Comparison of ENCODE assay signal across 14 cellular contexts in genomic region chr16:71347146-71347545, GRCh38. TPM values are rescaled to one million over a fixed set of nuclear protein-coding genes. Genes with fewer than 3 reads are reported as not detected.
DNase-seq lines count a peak whose midpoint lies in the region; ATAC-seq and TF ChIP-seq lines count a peak whose summit lies in the region.
"Had no signal": no experiment of that assay in that cellular context is flagged by ENCODE, and none has a peak within 500 bp of the region (broad histone marks: within the 10 kb centered on the region; RNA-seq: fewer than 3 reads in every experiment).

No MANE protein-coding gene starts in this region.

- peak; percentile 59 to 63 for DNase-seq in SHP77 (lab: John Stamatoyannopoulos, UW)
- no peak for DNase-seq in SHP77 treated with DMSO at 0.1 percent for 48 hours (lab: John Stamatoyannopoulos, UW)
- peak; percentile 18 for DNase-seq in H7
- peak; percentile 63 for DNase-seq in NCI-H2171 (lab: John Stamatoyannopoulos, UW)
- peak; percentile 79 for DNase-seq in osteocyte (ENCODE audit: extremely low spot score, unreplicated experiment)
- DNase-seq in CD14-positive monocyte (ENCODE audit: low spot score): no peak
- DNase-seq: COR-L47, HCEC 1CT, NCI-H1105, NCI-H2081, NCI-H526 treated with DMSO at 0.1 percent for 48 hours, SIG-M5, T-helper 2 cell had no signal

- H3K36me3 ChIP-seq in H7 (replicated peaks; ENCODE audit: control insufficient read depth, insufficient read depth, low read length): no peaks in the 10 kb centered on the region

- TF ChIP-seq CTCF in osteocyte (IDR thresholded peaks at IDR 0.05): no peak
- TF ChIP-seq CTCF in CD14-positive monocyte (IDR thresholded peaks at IDR 0.05): no peak

- ATAC-seq in HG02938 (IDR thresholded peaks at IDR 0.05; ENCODE audit: unreplicated experiment): no peak

- no peaks in the 10 kb centered on the region for H3K27me3 ChIP-seq in H7 (ENCODE audit: control insufficient read depth, insufficient read depth, low read length)

- intact Hi-C loops in CD14-positive monocyte (cut with micrococcal nuclease): no loop called here

- no peak overlapping the region for H3K4me3 ChIP-seq in H7 (ENCODE audit: insufficient read depth, low read depth, low read length)

- H3K4me1 Mint-ChIP-seq in osteocyte (ENCODE audit: unreplicated experiment) (no peaks in the 10 kb centered on the region), CD14-positive monocyte (no peaks in the 10 kb centered on the region)

- H3K9me3 Mint-ChIP-seq in osteocyte (ENCODE audit: unreplicated experiment): no peaks in the 10 kb centered on the region
- peaks cover 0 to 2% (median 0%) of the 10 kb centered on the region in 7 donors for H3K9me3 Mint-ChIP-seq in CD14-positive monocyte

- no peak overlapping the region for H3K27ac Mint-ChIP-seq in osteocyte (ENCODE audit: unreplicated experiment)
- no peak overlapping the region for H3K27ac Mint-ChIP-seq in CD14-positive monocyte

- H3K27me3 Mint-ChIP-seq in osteocyte (ENCODE audit: unreplicated experiment) (no peaks in the 10 kb centered on the region), CD14-positive monocyte (ENCODE audit: low read depth in 3 of 3) (peaks cover 2 to 8% (median 7%) of the 10 kb centered on the region in 3 donors)

- H3K36me3 Mint-ChIP-seq in osteocyte (ENCODE audit: unreplicated experiment): no peaks in the 10 kb centered on the region
- H3K36me3 Mint-ChIP-seq in CD14-positive monocyte: no peaks in the 10 kb centered on the region

- H3K4me3 Mint-ChIP-seq in osteocyte (ENCODE audit: unreplicated experiment): no peak overlapping the region
- no peak overlapping the region for H3K4me3 Mint-ChIP-seq in CD14-positive monocyte

RNA-seq across cellular contexts. Expression of gene CALB2, which starts 11.4 kb away (rescaled TPM):
- 0.30 and 1.0 TPM in 2 replicates for total RNA-seq in H7 (2014; rRNA removed; shearing (Covaris generic))
- total RNA-seq in osteocyte: not detected in 2 replicates
- polyA plus RNA-seq in CD14-positive monocyte: not detected

RNA-seq across cellular contexts. Expression of gene CMTR2, which starts 57.9 kb away (rescaled TPM):
- 19.8 and 25.0 TPM in 2 replicates for total RNA-seq in H7 (2014; rRNA removed; shearing (Covaris generic))
- 19.1 and 22.8 TPM in 2 replicates for total RNA-seq in osteocyte
- polyA plus RNA-seq in CD14-positive monocyte: 10 to 100 TPM; 11.5 to 12.7 TPM

Comparison
In these comparisons a context has a peak if more than half of its experiments do, and no peak if none do; other contexts are left out.
1. DNase-seq: peak in SHP77 (2 of 2), H7 (single experiment), NCI-H2171 (single experiment) and osteocyte (single experiment); none in SHP77 treated with DMSO at 0.1 percent for 48 hours (single experiment) and CD14-positive monocyte (single experiment).